ENCODE assay signal across 2 cellular contexts in genomic region chr6:154356690-154357089, GRCh38.
TF ChIP-seq lines count a peak whose summit lies in the region.

A gene with protein sequence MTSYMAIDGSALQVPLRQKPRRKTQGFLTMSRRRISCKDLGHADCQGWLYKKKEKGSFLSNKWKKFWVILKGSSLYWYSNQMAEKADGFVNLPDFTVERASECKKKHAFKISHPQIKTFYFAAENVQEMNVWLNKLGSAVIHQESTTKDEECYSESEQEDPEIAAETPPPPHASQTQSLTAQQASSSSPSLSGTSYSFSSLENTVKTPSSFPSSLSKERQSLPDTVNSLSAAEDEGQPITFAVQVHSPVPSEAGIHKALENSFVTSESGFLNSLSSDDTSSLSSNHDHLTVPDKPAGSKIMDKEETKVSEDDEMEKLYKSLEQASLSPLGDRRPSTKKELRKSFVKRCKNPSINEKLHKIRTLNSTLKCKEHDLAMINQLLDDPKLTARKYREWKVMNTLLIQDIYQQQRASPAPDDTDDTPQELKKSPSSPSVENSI (minus strand): TSS chr6:154356803. CDS start chr6:154265947, 90,856 bp downstream.

TF ChIP-seq in GM12878, 131 proteins besides CTCF, POLR2A, EP300 and RAD21 (continued from another document):
- TF ChIP-seq IKZF2 (IDR thresholded peaks at IDR 0.05): 0 out of 4 replicates have a peak, but pooled peaks of 1 of the 2 experiments have one; percentile 18
- TF ChIP-seq IKZF1 (conservative IDR thresholded peaks at IDR 0.05): 0 out of 2 replicates have a peak, but pooled peaks have one; percentile 33
- TF ChIP-seq ZBTB33 (IDR thresholded peaks at IDR 0.05): no peak
- no peak for TF ChIP-seq CHD4 (IDR thresholded peaks at IDR 0.05)
TF ChIP-seq in GM12878: peak in this region for 3.

TF ChIP-seq in WTC11, 78 proteins besides CTCF, POLR2A, EP300 and RAD21 (continued from another document):
- TF ChIP-seq, protein P1, sequence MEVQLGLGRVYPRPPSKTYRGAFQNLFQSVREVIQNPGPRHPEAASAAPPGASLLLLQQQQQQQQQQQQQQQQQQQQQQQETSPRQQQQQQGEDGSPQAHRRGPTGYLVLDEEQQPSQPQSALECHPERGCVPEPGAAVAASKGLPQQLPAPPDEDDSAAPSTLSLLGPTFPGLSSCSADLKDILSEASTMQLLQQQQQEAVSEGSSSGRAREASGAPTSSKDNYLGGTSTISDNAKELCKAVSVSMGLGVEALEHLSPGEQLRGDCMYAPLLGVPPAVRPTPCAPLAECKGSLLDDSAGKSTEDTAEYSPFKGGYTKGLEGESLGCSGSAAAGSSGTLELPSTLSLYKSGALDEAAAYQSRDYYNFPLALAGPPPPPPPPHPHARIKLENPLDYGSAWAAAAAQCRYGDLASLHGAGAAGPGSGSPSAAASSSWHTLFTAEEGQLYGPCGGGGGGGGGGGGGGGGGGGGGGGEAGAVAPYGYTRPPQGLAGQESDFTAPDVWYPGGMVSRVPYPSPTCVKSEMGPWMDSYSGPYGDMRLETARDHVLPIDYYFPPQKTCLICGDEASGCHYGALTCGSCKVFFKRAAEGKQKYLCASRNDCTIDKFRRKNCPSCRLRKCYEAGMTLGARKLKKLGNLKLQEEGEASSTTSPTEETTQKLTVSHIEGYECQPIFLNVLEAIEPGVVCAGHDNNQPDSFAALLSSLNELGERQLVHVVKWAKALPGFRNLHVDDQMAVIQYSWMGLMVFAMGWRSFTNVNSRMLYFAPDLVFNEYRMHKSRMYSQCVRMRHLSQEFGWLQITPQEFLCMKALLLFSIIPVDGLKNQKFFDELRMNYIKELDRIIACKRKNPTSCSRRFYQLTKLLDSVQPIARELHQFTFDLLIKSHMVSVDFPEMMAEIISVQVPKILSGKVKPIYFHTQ (CRISPR knock-in tag; IDR thresholded peaks at IDR 0.05): no peak
- TF ChIP-seq NFE2L1 (CRISPR knock-in tag; IDR thresholded peaks at IDR 0.05): no peak
- TF ChIP-seq MAX (CRISPR knock-in tag; IDR thresholded peaks at IDR 0.05): no peak
